Comparison of ENCODE assay signal across 14 cellular contexts in genomic region chr3:13581485-13582365, GRCh38. TPM values are rescaled to one million over a fixed set of nuclear protein-coding genes. Genes with fewer than 3 reads are reported as not detected.
A peak's percentile ranks its signal among the peaks of the same experiment; 100 is the strongest.
DNase-seq lines count a peak whose midpoint lies in the region; ATAC-seq and TF ChIP-seq lines count a peak whose summit lies in the region.
"Had no signal": no experiment of that assay in that cellular context is flagged by ENCODE, and none has a peak within 500 bp of the region (broad histone marks: within the 10 kb centered on the region; RNA-seq: fewer than 3 reads in every experiment).

No MANE protein-coding gene starts in this region.

- no peaks in the 10 kb centered on the region for H3K27me3 Mint-ChIP-seq in activated CD4-positive, alpha-beta T cell treated with anti-CD3 and anti-CD28 coated beads for 36 hours
- H3K27me3 Mint-ChIP-seq in activated CD8-positive, alpha-beta T cell treated with anti-CD3 and anti-CD28 coated beads for 36 hours = no peaks in the 10 kb centered on the region

- H3K36me3 Mint-ChIP-seq in activated CD4-positive, alpha-beta T cell treated with anti-CD3 and anti-CD28 coated beads for 36 hours (ENCODE audit: low read depth) = no peaks in the 10 kb centered on the region
- no peaks in the 10 kb centered on the region for H3K36me3 Mint-ChIP-seq in activated CD8-positive, alpha-beta T cell treated with anti-CD3 and anti-CD28 coated beads for 36 hours (ENCODE audit: low read depth)
- H3K36me3 Mint-ChIP-seq: natural killer cell had no signal

- ATAC-seq in activated CD4-positive, alpha-beta T cell treated with anti-CD3 and anti-CD28 coated beads for 36 hours = no peak
- ATAC-seq in activated CD8-positive, alpha-beta T cell treated with anti-CD3 and anti-CD28 coated beads for 36 hours = peak; percentile 78
- ATAC-seq in HG03432 (IDR thresholded peaks at IDR 0.05; ENCODE audit: unreplicated experiment) (no peak), HG03457 (IDR thresholded peaks at IDR 0.05; ENCODE audit: unreplicated experiment) (no peak)
- ATAC-seq: body of pancreas; effector memory CD8-positive, alpha-beta T cell had no signal

- no peak overlapping the region for H3K27ac Mint-ChIP-seq in activated CD4-positive, alpha-beta T cell treated with anti-CD3 and anti-CD28 coated beads for 36 hours
- peak overlapping the region; percentile 1 for H3K27ac Mint-ChIP-seq in activated CD8-positive, alpha-beta T cell treated with anti-CD3 and anti-CD28 coated beads for 36 hours
- H3K27ac Mint-ChIP-seq: effector memory CD8-positive, alpha-beta T cell; natural killer cell had no signal

- intact Hi-C loops in activated CD4-positive, alpha-beta T cell treated with anti-CD3 and anti-CD28 coated beads for 36 hours (cut with DNase I, micrococcal nuclease) = no loop called here
- intact Hi-C loops in activated CD8-positive, alpha-beta T cell treated with anti-CD3 and anti-CD28 coated beads for 36 hours (cut with micrococcal nuclease) = no loop called here

- POLR2A ChIA-PET in activated CD4-positive, alpha-beta T cell treated with anti-CD3 and anti-CD28 coated beads for 36 hours (lab: Charles Lee) = no interaction called here
- POLR2A ChIA-PET in activated CD8-positive, alpha-beta T cell treated with anti-CD3 and anti-CD28 coated beads for 36 hours (lab: Charles Lee) = interaction anchor here (0.6 to 1.3 kb wide), 2 partner anchors 9 to 823 kb away, joined by 3 read pairs; no protein-coding TSS in a partner anchor

- no peak overlapping the region for H3K4me3 Mint-ChIP-seq in activated CD4-positive, alpha-beta T cell treated with anti-CD3 and anti-CD28 coated beads for 36 hours
- no peak overlapping the region for H3K4me3 Mint-ChIP-seq in activated CD8-positive, alpha-beta T cell treated with anti-CD3 and anti-CD28 coated beads for 36 hours
- H3K4me3 Mint-ChIP-seq: effector memory CD8-positive, alpha-beta T cell; natural killer cell had no signal

- H3K4me3 ChIP-seq in fibroblast of villous mesenchyme (ENCODE audit: low read depth, low read length) = no peak overlapping the region
- H3K4me3 ChIP-seq: body of pancreas had no signal

- no peak for TF ChIP-seq CTCF in activated CD8-positive, alpha-beta T cell treated with anti-CD3 and anti-CD28 coated beads for 36 hours (IDR thresholded peaks at IDR 0.05)
- no peak for TF ChIP-seq CTCF in fibroblast of villous mesenchyme (IDR thresholded peaks at IDR 0.05; ENCODE audit: insufficient read depth, low read depth, low read length)

- peak; percentile 13 for DNase-seq in activated CD4-positive, alpha-beta T cell treated with anti-CD3 and anti-CD28 coated beads for 36 hours
- DNase-seq in activated CD4-positive, alpha-beta T cell treated with anti-CD3 and anti-CD28 coated beads, Interleukin-2, amount 50 U/mL, for 48 hours = no peak
- peak; percentile 48 for DNase-seq in activated CD8-positive, alpha-beta T cell treated with anti-CD3 and anti-CD28 coated beads for 36 hours
- peak; percentile 20 for DNase-seq in fibroblast of villous mesenchyme (ENCODE audit: low read depth)
- DNase-seq in smooth muscle cell of the brain vasculature (ENCODE audit: low read depth, low spot score) = peak; percentile 60
- no peak for DNase-seq in NOMO-1 (lab: John Stamatoyannopoulos, UW; ENCODE audit: unreplicated experiment in 2 of 2)
- DNase-seq: activated CD4-positive, alpha-beta T cell treated with anti-CD3 and anti-CD28 coated beads for 1 hour; effector memory CD8-positive, alpha-beta T cell; natural killer cell; retina; SW 1271 had no signal

- H3K4me1 Mint-ChIP-seq in activated CD4-positive, alpha-beta T cell treated with anti-CD3 and anti-CD28 coated beads for 36 hours = no peaks in the 10 kb centered on the region
- peaks cover 13% of the 10 kb centered on the region for H3K4me1 Mint-ChIP-seq in activated CD8-positive, alpha-beta T cell treated with anti-CD3 and anti-CD28 coated beads for 36 hours (ENCODE audit: low read depth)

- CTCF ChIA-PET in activated CD4-positive, alpha-beta T cell treated with anti-CD3 and anti-CD28 coated beads for 36 hours (lab: Charles Lee) = interaction anchor here (0.6 to 0.7 kb wide), 3 partner anchors 39 to 66 kb away, joined by 3 read pairs; no protein-coding TSS in a partner anchor
- CTCF ChIA-PET in activated CD8-positive, alpha-beta T cell treated with anti-CD3 and anti-CD28 coated beads for 36 hours (lab: Charles Lee) = interaction anchor here (0.9 to 1.7 kb wide), 2 partner anchors 76 to 85 kb away, joined by 4 to 5 read pairs; no protein-coding TSS in a partner anchor

- H3K9me3 Mint-ChIP-seq in activated CD4-positive, alpha-beta T cell treated with anti-CD3 and anti-CD28 coated beads for 36 hours (ENCODE audit: low read depth) = no peaks in the 10 kb centered on the region
- H3K9me3 Mint-ChIP-seq in activated CD8-positive, alpha-beta T cell treated with anti-CD3 and anti-CD28 coated beads for 36 hours = no peaks in the 10 kb centered on the region
- H3K9me3 Mint-ChIP-seq: effector memory CD8-positive, alpha-beta T cell; natural killer cell had no signal

RNA-seq across cellular contexts. Expression of gene FBLN2, which starts 32.8 kb away (rescaled TPM):
- under 1 TPM in 1 of 2 experiments, not detected in 1; 0.05 TPM for total RNA-seq in activated CD4-positive, alpha-beta T cell treated with anti-CD3 and anti-CD28 coated beads for 36 hours
- 10 to 100 TPM in 1 of 2 experiments, 1 to 10 TPM in 1; 8.4 to 13.7 TPM for total RNA-seq in activated CD8-positive, alpha-beta T cell treated with anti-CD3 and anti-CD28 coated beads for 36 hours
- 30.2 and 50.6 TPM in 2 replicates for total RNA-seq in fibroblast of villous mesenchyme

Comparison
In these comparisons a context has a peak if more than half of its experiments do, and no peak if none do; other contexts are left out.
1. DNase-seq: peak in activated CD4-positive, alpha-beta T cell treated with anti-CD3 and anti-CD28 coated beads for 36 hours (single experiment), activated CD8-positive, alpha-beta T cell treated with anti-CD3 and anti-CD28 coated beads for 36 hours (single experiment), fibroblast of villous mesenchyme (single experiment) and smooth muscle cell of the brain vasculature (single experiment); none in activated CD4-positive, alpha-beta T cell treated with anti-CD3 and anti-CD28 coated beads, Interleukin-2, amount 50 U/mL, for 48 hours (0 of 2) and NOMO-1 (0 of 2).
2. RNA of gene FBLN2, which starts 32.8 kb away (total RNA-seq): 30.2 to 50.6 TPM in fibroblast of villous mesenchyme and 8.4 to 13.7 TPM in activated CD8-positive, alpha-beta T cell treated with anti-CD3 and anti-CD28 coated beads for 36 hours; 0.05 TPM in activated CD4-positive, alpha-beta T cell treated with anti-CD3 and anti-CD28 coated beads for 36 hours; every median in the first group is over 4 times any median in the second.